In genomic region chrX:65035451-65035779, GRCh38 we compare ENCODE assay signal across 8 cellular contexts.
DNase-seq lines count a peak whose midpoint lies in the region; ATAC-seq lines count a peak whose summit lies in the region.

No MANE protein-coding gene starts in this region.

- ATAC-seq in GM21423 (IDR thresholded peaks at IDR 0.05; ENCODE audit: unreplicated experiment), result peak; percentile 34
- peak; percentile 26 for ATAC-seq in stimulated activated naive CD8-positive, alpha-beta T cell treated with anti-CD3 and anti-CD28 coated beads, Interleukin-15, Interleukin-2, amounts not matched to agents 100 U/mL and 50 U/mL, for 24 hours

- peak; percentile 9 for DNase-seq in GM04504 (ENCODE audit: low read depth)
- peak; percentile 8 for DNase-seq in HS-5 (ENCODE audit: low read depth)
- peak; percentile 11 for DNase-seq in astrocyte of the hippocampus (ENCODE audit: low read depth, low spot score)
- DNase-seq in iPS-NIHi7 (ENCODE audit: extremely low spot score), result peak; percentile 27
- DNase-seq in stimulated activated naive CD8-positive, alpha-beta T cell treated with anti-CD3 and anti-CD28 coated beads, Interleukin-15, Interleukin-2, amounts not matched to agents 100 U/mL and 50 U/mL, for 24 hours, result no peak
- no peak for DNase-seq in OCI-M1 (lab: John Stamatoyannopoulos, UW)
- DNase-seq in SIG-M5 (lab: John Stamatoyannopoulos, UW), result no peak

Comparison
In these comparisons a context has a peak if more than half of its experiments do, and no peak if none do; other contexts are left out.
1. DNase-seq: peak in GM04504 (single experiment), HS-5 (single experiment), astrocyte of the hippocampus (single experiment) and iPS-NIHi7 (single experiment); none in stimulated activated naive CD8-positive, alpha-beta T cell treated with anti-CD3 and anti-CD28 coated beads, Interleukin-15, Interleukin-2, amounts not matched to agents 100 U/mL and 50 U/mL, for 24 hours (single experiment), OCI-M1 (single experiment) and SIG-M5 (single experiment).